Comparison of ENCODE assay signal across 10 cellular contexts in genomic region chr12:50101663-50102062, GRCh38. TPM values are rescaled to one million over a fixed set of nuclear protein-coding genes. Genes with fewer than 3 reads are reported as not detected.
DNase-seq lines count a peak whose midpoint lies in the region; ATAC-seq, FAIRE-seq and TF ChIP-seq lines count a peak whose summit lies in the region.
"Had no signal": no experiment of that assay in that cellular context is flagged by ENCODE, and none has a peak within 500 bp of the region (broad histone marks: within the 10 kb centered on the region; RNA-seq: fewer than 3 reads in every experiment).

No MANE protein-coding gene starts in this region.

- peaks cover 0 to 18% of the 10 kb centered on the region in 2 experiments; a peak in 1 of 4 replicates for H3K79me1 ChIP-seq in IMR-90 (ENCODE audit: low read depth in 1 of 2, low read length in 2 of 2)

- peak overlapping the region; percentile 21 for H2AK9ac ChIP-seq in IMR-90 (replicated peaks; ENCODE audit: low read depth, low read length, poor library complexity)

- no peak overlapping the region for H4K91ac ChIP-seq in IMR-90 (ENCODE audit: insufficient read depth, low read depth, low read length)

- no peak overlapping the region for H4K8ac ChIP-seq in IMR-90 (ENCODE audit: low read depth in 2 of 2, low read length in 2 of 2)

- no peak for FAIRE-seq in GM12878 (lab: Jason Lieb, UNC)

- no peak overlapping the region for H3K23ac ChIP-seq in IMR-90 (ENCODE audit: low read depth, low read length)

- H3K79me2 ChIP-seq in GM12878 (ENCODE audit: control insufficient read depth, insufficient read depth, low read length), result no peaks in the 10 kb centered on the region

- H3K27me3 ChIP-seq in IMR-90 (ENCODE audit: control insufficient read depth, insufficient read depth, low read length) (peaks cover 4% of the 10 kb centered on the region; the same call in 1 of the 2 replicates), GM12878 (replicated peaks in 1 of 2; ENCODE audit: control insufficient read depth in 2 of 2, insufficient read depth in 2 of 2, low read length in 1 of 2) (no peaks in the 10 kb centered on the region), liver (ENCODE audit: control insufficient read depth in 4 of 4, insufficient read depth in 4 of 4, low read length in 3 of 4) (no peaks in the 10 kb centered on the region)
- H3K27me3 ChIP-seq: SJSA1 had no signal

- TF ChIP-seq CTCF in IMR-90 (conservative IDR thresholded peaks at IDR 0.05; ENCODE audit: low read depth, low read length) (peak; percentile 54), GM12878 (IDR thresholded peaks at IDR 0.05 in 2 of 3, conservative IDR thresholded peaks at IDR 0.05 in 1 of 3; ENCODE audit: control insufficient read depth in 2 of 3, extremely low read depth in 1 of 3, insufficient read depth in 1 of 3, low read depth in 3 of 3, low read length in 3 of 3) (0 out of 6 replicates have a peak, but pooled peaks of 2 of the 3 experiments have one; percentile 8 to 9), liver (IDR thresholded peaks at IDR 0.05; ENCODE audit: low read depth, low read length, missing input control) (peak; percentile 73), mucosa of descending colon (IDR thresholded peaks at IDR 0.05) (no peak)

- intact Hi-C loops in IMR-90 (cut with micrococcal nuclease) (no loop called here), GM12878 (cut with micrococcal nuclease; ENCODE audit: unreplicated experiment) (no loop called here), mucosa of descending colon (cut with DNase I, micrococcal nuclease) (no loop called here)

- SMC1A ChIA-PET in GM12878 (lab: Charles Lee; ENCODE audit: uncharacterized antibody, unreplicated experiment), result interaction anchor here (1.4 to 1.5 kb wide), 2 partner anchors 8 to 14 kb away, joined by 3 to 8 read pairs; no protein-coding TSS in a partner anchor

- in situ Hi-C loops in IMR-90 (cut with MboI; ENCODE audit: low sequenced_read_pairs) (no loop called here), GM12878 (cut with MboI) (no loop called here)

- H3K4me3 ChIP-seq in IMR-90 (ENCODE audit: insufficient read depth, low read depth, low read length) (no peak overlapping the region), GM12878 (no peak overlapping the region), liver (ENCODE audit: low read depth in 1 of 3, low read length in 3 of 3) (no peak overlapping the region), mucosa of descending colon (no peak overlapping the region)
- H3K4me3 ChIP-seq: SJSA1 had no signal

- H3K9ac ChIP-seq in IMR-90 (ENCODE audit: low read depth, low read length) (no peak overlapping the region), GM12878 (ENCODE audit: control insufficient read depth, insufficient read depth, low read length) (no peak overlapping the region), liver (ENCODE audit: low read depth in 1 of 2, low read length in 2 of 2) (no peak overlapping the region)

- no peaks in the 10 kb centered on the region for H3K9me1 ChIP-seq in IMR-90 (ENCODE audit: insufficient read depth, low read length)

- no peak overlapping the region for H2BK20ac ChIP-seq in IMR-90 (ENCODE audit: low read depth, low read length)

- H3K56ac ChIP-seq in IMR-90 (ENCODE audit: extremely low read depth, insufficient read depth, low read length), result no peak overlapping the region

- H3K4me2 ChIP-seq in IMR-90 (ENCODE audit: low read depth, low read length) (no peak overlapping the region), GM12878 (ENCODE audit: control insufficient read depth, insufficient read depth) (no peak overlapping the region)

- no peaks in the 10 kb centered on the region for H3K4me1 ChIP-seq in IMR-90 (ENCODE audit: control insufficient read depth, insufficient read depth, low read length)
- H3K4me1 ChIP-seq in GM12878 (ENCODE audit: control insufficient read depth, insufficient read depth, low read length), result no peaks in the 10 kb centered on the region
- H3K4me1 ChIP-seq in liver (ENCODE audit: control insufficient read depth in 4 of 4, insufficient read depth in 4 of 4, low read length in 3 of 4), result peaks cover 8 to 56% (median 36%) of the 10 kb centered on the region in 4 donors
- peaks cover 13% of the 10 kb centered on the region for H3K4me1 ChIP-seq in mucosa of descending colon (ENCODE audit: low read depth)
- H3K4me1 ChIP-seq: SJSA1 had no signal

- H4K20me1 ChIP-seq in IMR-90 (ENCODE audit: insufficient read depth, low read length), result 0 out of 2 replicates have a peak, but pooled peaks cover 5% of the 10 kb centered on the region
- no peaks in the 10 kb centered on the region for H4K20me1 ChIP-seq in GM12878 (ENCODE audit: control insufficient read depth, insufficient read depth)

- H2BK120ac ChIP-seq in IMR-90 (ENCODE audit: low read depth, low read length), result no peak overlapping the region

- H2BK5ac ChIP-seq in IMR-90 (ENCODE audit: low read depth, low read length, poor library complexity, severe bottlenecking), result no peak overlapping the region

- H2BK15ac ChIP-seq in IMR-90 (ENCODE audit: low read depth, low read length), result no peak overlapping the region

- no peak for TF ChIP-seq EP300 in GM12878 (IDR thresholded peaks at IDR 0.05; ENCODE audit: borderline replicate concordance in 1 of 2, control insufficient read depth in 1 of 2, low read depth in 2 of 2, low read length in 2 of 2)

- H3K4ac ChIP-seq in IMR-90 (ENCODE audit: low read depth, low read length), result no peak overlapping the region

- DNase-seq in AG20443 (ENCODE audit: low spot score) (peak; percentile 68), IMR-90 (peak; percentile 68), GM12878 (ENCODE audit: low read depth, low spot score) (no peak), KG1 (lab: John Stamatoyannopoulos, UW) (no peak), mucosa of descending colon (no peak)
- DNase-seq in stimulated activated CD4-positive, alpha-beta T cell treated with anti-CD3 and anti-CD28 coated beads, Interleukin-4, amount 100 ng/mL, for 1 hour, result no peak

- no CpG with 5 or more reads among the region's 3 CpGs for WGBS in IMR-90 (ENCODE audit: extremely low coverage in 2 of 2, insufficient read length in 1 of 2), 2 experiments
- 81% methylated on average over 3 of the region's 3 CpGs for WGBS in GM12878 (ENCODE audit: insufficient coverage, insufficient replicate concordance, low lambda C conversion rate, missing lambda C conversion rate)
- 39% methylated on average over 3 of the region's 3 CpGs for WGBS in liver

- BruUV-seq in IMR-90 (replicated peaks; lab: Mats Ljungman, UMichigan) (no TSS peak), GM12878 (replicated peaks; lab: Mats Ljungman, UMichigan) (no TSS peak)

- POLR2A ChIA-PET in IMR-90 (lab: Charles Lee; ENCODE audit: unreplicated experiment) (no interaction called here), GM12878 (lab: Charles Lee) (interaction anchor here (0.5 to 0.6 kb wide), 2 partner anchors 12 to 25 kb away, joined by 3 read pairs; no protein-coding TSS in a partner anchor)

- H3K9me3 ChIP-seq in IMR-90 (ENCODE audit: control insufficient read depth, insufficient read depth, low read length) (no peaks in the 10 kb centered on the region), GM12878 (replicated peaks; ENCODE audit: control insufficient read depth, insufficient read depth, low read length) (no peaks in the 10 kb centered on the region), liver (ENCODE audit: control insufficient read depth in 4 of 4, low read length in 3 of 4) (no peaks in the 10 kb centered on the region), mucosa of descending colon (no peaks in the 10 kb centered on the region)
- H3K9me3 ChIP-seq: SJSA1 had no signal

- TF ChIP-seq POLR2A in IMR-90 (IDR thresholded peaks at IDR 0.05; ENCODE audit: low read depth, low read length) (no peak), GM12878 (IDR thresholded peaks at IDR 0.05; ENCODE audit: low read depth, low read length) (no peak)

- CTCF ChIA-PET in IMR-90 (lab: Yijun Ruan, JAX), result interaction anchor here (0.8 to 1.4 kb wide), 2 partner anchors 10 to 17 kb away, joined by 3 to 4 read pairs; partner anchors contain the start of genes COX14 and SMARCD1
- CTCF ChIA-PET in GM12878 (lab: Yijun Ruan, JAX), result interaction anchor here (1.1 to 4.5 kb wide), 4 partner anchors 10 to 74 kb away, joined by 3 to 40 read pairs (median 4); partner anchors contain the start of gene COX14

- peaks cover 35% of the 10 kb centered on the region for H3K36me3 ChIP-seq in IMR-90 (ENCODE audit: control insufficient read depth, insufficient read depth, low read length)
- H3K36me3 ChIP-seq in GM12878 (ENCODE audit: control insufficient read depth in 2 of 2, insufficient read depth in 2 of 2, low read length in 1 of 2), result peaks cover 18 to 20% of the 10 kb centered on the region in 2 experiments
- H3K36me3 ChIP-seq in liver (ENCODE audit: control insufficient read depth in 4 of 4, insufficient read depth in 3 of 4, low read depth in 1 of 4, low read length in 3 of 4), result peaks cover 7 to 25% (median 22%) of the 10 kb centered on the region in 4 donors
- H3K36me3 ChIP-seq in mucosa of descending colon (ENCODE audit: low read depth), result peaks cover 13% of the 10 kb centered on the region

- H3K27ac ChIP-seq in IMR-90 (ENCODE audit: insufficient read depth, low read length), result no peak overlapping the region
- no peak overlapping the region for H3K27ac ChIP-seq in GM12878 (ENCODE audit: control insufficient read depth, insufficient read depth)
- H3K27ac ChIP-seq in liver (ENCODE audit: low read depth in 1 of 2, low read length in 2 of 2), result peak overlapping the region; percentile 84 to 94
- H3K27ac ChIP-seq: epithelial cell of prostate, SJSA1 had no signal

- H2AFZ ChIP-seq in IMR-90 (replicated peaks; ENCODE audit: low read length, poor library complexity) (no peak overlapping the region), GM12878 (ENCODE audit: control insufficient read depth, low read depth, low read length) (no peak overlapping the region)

- RAD21 ChIA-PET in GM12878 (lab: Charles Lee; ENCODE audit: unreplicated experiment), result no interaction called here

- no peak overlapping the region for H3K18ac ChIP-seq in IMR-90 (ENCODE audit: low read depth, low read length)

- dilution Hi-C loops in IMR-90 (cut with HindIII; ENCODE audit: low sequenced_read_pairs, unreplicated experiment), result no loop called here

- TF ChIP-seq RAD21 in IMR-90 (IDR thresholded peaks at IDR 0.05; ENCODE audit: low read length), result peak; percentile 30
- no peak for TF ChIP-seq RAD21 in GM12878 (IDR thresholded peaks at IDR 0.05; ENCODE audit: insufficient read depth, low read depth, low read length)
- TF ChIP-seq RAD21 in liver (IDR thresholded peaks at IDR 0.05), result peak; percentile 70 to 71

- H4K5ac ChIP-seq in IMR-90 (ENCODE audit: low read depth, low read length), result no peak overlapping the region

- H2AK5ac ChIP-seq in IMR-90 (ENCODE audit: low read depth, low read length), result no peak overlapping the region

- no peak overlapping the region for H3K14ac ChIP-seq in IMR-90 (replicated peaks; ENCODE audit: low read depth, low read length)

- ATAC-seq in IMR-90 (ENCODE audit: low read depth) (peak; percentile 60), GM12878 (no peak), HG02610 (IDR thresholded peaks at IDR 0.05; ENCODE audit: unreplicated experiment) (no peak), mucosa of descending colon (no peak)

RNA-seq across cellular contexts. Expression of gene GPD1, which starts 2.1 kb away (rescaled TPM):
- total RNA-seq in IMR-90 (2012; rRNA removed) (0.18 TPM in 1 of 2 replicates, not detected in the other), GM12878 (2014; rRNA removed) (0.11 and 0.23 TPM in 2 replicates), GM12878 (2014; rRNA removed; fragmentation: Illumina TruSeq; extraction: Trizol) (0.05 and 0.22 TPM in 2 replicates), GM12878 (2021) (0.19 and 0.26 TPM in 2 replicates), liver (100 to 1,000 TPM in 1 of 2 donors, 10 to 100 TPM in 1; 12.0 to 323 TPM), mucosa of descending colon (1 to 10 TPM; 1.7 to 4.1 (median 1.9) TPM)
- polyA plus RNA-seq in IMR-90 (2012; rRNA removed) (0.05 and 0.06 TPM in 2 replicates), GM12878 (2011; rRNA removed) (0.23 and 0.61 TPM in 2 replicates), GM12878 (2014; fragmentation: Illumina TruSeq; extraction: Trizol) (0.13 and 0.49 TPM in 2 replicates), GM12878 (2014; fragmentation: Nextera tagmentation; extraction: Ambion mirVana) (under 1 TPM in 1 of 2 experiments, not detected in 1; 0.04 TPM), GM12878 (2014; rRNA removed) (0.27 and 0.63 TPM in 2 replicates), GM12878 (2016; fragmentation: Nextera tagmentation; extraction: Ambion mirVana) (under 1 TPM; 0.30 to 0.48 TPM), liver (100 to 1,000 TPM in 1 of 2 donors, 10 to 100 TPM in 1; 43.8 to 127 TPM)
- polyA plus RNA-seq in IMR-90 (2012; cell fraction: cytosol; rRNA removed), result 0.01 and 0.04 TPM in 2 replicates
- 0.25 and 0.38 TPM in 2 replicates for polyA plus RNA-seq in IMR-90 (2012; cell fraction: nucleus; rRNA removed; ENCODE audit: low replicate concordance)
- total RNA-seq in GM12878 (2013; cell fraction: nucleolus; rRNA removed), result 0.76 and 1.9 TPM in 2 replicates
- 0.17 TPM for polyA plus RNA-seq in GM12878 (2011; ENCODE audit: low read depth)
- 0.24 and 0.52 TPM in 2 replicates for polyA plus RNA-seq in GM12878 (2011; cell fraction: cytosol; rRNA removed)
- polyA plus RNA-seq in GM12878 (2011; cell fraction: nucleus; rRNA removed), result 1.7 and 2.5 TPM in 2 replicates
- polyA plus RNA-seq in GM12878 (2012), result 0.29 and 0.30 TPM in 2 replicates
- polyA minus RNA-seq in GM12878 (2011; rRNA and poly(A)+ RNA removed), result 0.37 and 0.62 TPM in 2 replicates
- not detected in 2 replicates for polyA minus RNA-seq in GM12878 (2011; cell fraction: cytosol; rRNA and poly(A)+ RNA removed)
- 0.60 and 1.4 TPM in 2 replicates for polyA minus RNA-seq in GM12878 (2011; cell fraction: nucleus; rRNA and poly(A)+ RNA removed)
- total RNA-seq: SJSA1 had no signal

RNA-seq across cellular contexts. Expression of gene COX14, which starts 10.4 kb away (rescaled TPM):
- total RNA-seq in IMR-90 (2012; rRNA removed), result 30.0 and 30.8 TPM in 2 replicates
- 81.8 and 98.5 TPM in 2 replicates for polyA plus RNA-seq in IMR-90 (2012; rRNA removed)
- polyA plus RNA-seq in IMR-90 (2012; cell fraction: cytosol; rRNA removed), result 93.2 and 122 TPM in 2 replicates
- 21.8 and 36.1 TPM in 2 replicates for polyA plus RNA-seq in IMR-90 (2012; cell fraction: nucleus; rRNA removed; ENCODE audit: low replicate concordance)
- 6.5 and 7.3 TPM in 2 replicates for total RNA-seq in GM12878 (2013; cell fraction: nucleolus; rRNA removed)
- 73.1 and 82.0 TPM in 2 replicates for total RNA-seq in GM12878 (2014; rRNA removed)
- total RNA-seq in GM12878 (2014; rRNA removed; fragmentation: Illumina TruSeq; extraction: Trizol), result 44.6 and 45.3 TPM in 2 replicates
- 56.1 and 58.0 TPM in 2 replicates for total RNA-seq in GM12878 (2021)
- polyA plus RNA-seq in GM12878 (2011; ENCODE audit: low read depth), result 77.7 TPM
- 97.8 and 140 TPM in 2 replicates for polyA plus RNA-seq in GM12878 (2011; rRNA removed)
- polyA plus RNA-seq in GM12878 (2011; cell fraction: cytosol; rRNA removed), result 154 and 175 TPM in 2 replicates
- polyA plus RNA-seq in GM12878 (2011; cell fraction: nucleus; rRNA removed), result 44.1 and 56.7 TPM in 2 replicates
- polyA plus RNA-seq in GM12878 (2012), result 61.5 and 76.0 TPM in 2 replicates
- 37.6 and 51.7 TPM in 2 replicates for polyA plus RNA-seq in GM12878 (2014; fragmentation: Illumina TruSeq; extraction: Trizol)
- 100 to 1,000 TPM; 323 to 361 TPM for polyA plus RNA-seq in GM12878 (2014; fragmentation: Nextera tagmentation; extraction: Ambion mirVana)
- polyA plus RNA-seq in GM12878 (2014; rRNA removed), result 99.8 and 109 TPM in 2 replicates
- 100 to 1,000 TPM; 181 to 187 TPM for polyA plus RNA-seq in GM12878 (2016; fragmentation: Nextera tagmentation; extraction: Ambion mirVana)
- 34.3 and 45.1 TPM in 2 replicates for polyA minus RNA-seq in GM12878 (2011; rRNA and poly(A)+ RNA removed)
- 9.5 and 17.9 TPM in 2 replicates for polyA minus RNA-seq in GM12878 (2011; cell fraction: cytosol; rRNA and poly(A)+ RNA removed)
- 9.9 and 23.6 TPM in 2 replicates for polyA minus RNA-seq in GM12878 (2011; cell fraction: nucleus; rRNA and poly(A)+ RNA removed)
- 10 to 100 TPM; 26.7 to 29.6 TPM for total RNA-seq in liver
- 100 to 1,000 TPM in 1 of 2 donors, 10 to 100 TPM in 1; 77.4 to 172 TPM for polyA plus RNA-seq in liver
- total RNA-seq in mucosa of descending colon, result 10 to 100 TPM; 72.2 to 89.8 (median 74.9) TPM

RNA-seq across cellular contexts. Expression of gene SMARCD1, which starts 16.5 kb away (rescaled TPM):
- total RNA-seq in IMR-90 (2012; rRNA removed) (28.1 TPM in 2 replicates), GM12878 (2014; rRNA removed) (83.2 and 90.4 TPM in 2 replicates), GM12878 (2014; rRNA removed; fragmentation: Illumina TruSeq; extraction: Trizol) (46.6 and 51.7 TPM in 2 replicates), GM12878 (2021) (78.7 and 90.1 TPM in 2 replicates), liver (10 to 100 TPM; 19.1 to 24.4 TPM), mucosa of descending colon (10 to 100 TPM; 34.2 to 44.9 (median 38.9) TPM)
- polyA plus RNA-seq in IMR-90 (2012; rRNA removed) (43.9 and 47.9 TPM in 2 replicates), GM12878 (2011; rRNA removed) (38.7 and 67.2 TPM in 2 replicates), GM12878 (2014; fragmentation: Illumina TruSeq; extraction: Trizol) (92.4 and 96.2 TPM in 2 replicates), GM12878 (2014; fragmentation: Nextera tagmentation; extraction: Ambion mirVana) (1 to 10 TPM; 1.4 to 2.9 TPM), GM12878 (2014; rRNA removed) (66.1 and 97.4 TPM in 2 replicates), GM12878 (2016; fragmentation: Nextera tagmentation; extraction: Ambion mirVana) (10 to 100 TPM; 12.6 to 13.4 TPM), liver (10 to 100 TPM in 1 of 2 donors, 1 to 10 TPM in 1; 4.6 to 11.6 TPM)
- polyA plus RNA-seq in IMR-90 (2012; cell fraction: cytosol; rRNA removed), result 22.9 and 29.5 TPM in 2 replicates
- 101 and 130 TPM in 2 replicates for polyA plus RNA-seq in IMR-90 (2012; cell fraction: nucleus; rRNA removed; ENCODE audit: low replicate concordance)
- 61.2 and 62.7 TPM in 2 replicates for total RNA-seq in GM12878 (2013; cell fraction: nucleolus; rRNA removed)
- 36.1 TPM for polyA plus RNA-seq in GM12878 (2011; ENCODE audit: low read depth)
- polyA plus RNA-seq in GM12878 (2011; cell fraction: cytosol; rRNA removed), result 62.2 and 64.3 TPM in 2 replicates
- 90.5 and 98.2 TPM in 2 replicates for polyA plus RNA-seq in GM12878 (2011; cell fraction: nucleus; rRNA removed)
- polyA plus RNA-seq in GM12878 (2012), result 38.5 and 44.3 TPM in 2 replicates
- polyA minus RNA-seq in GM12878 (2011; rRNA and poly(A)+ RNA removed), result 62.7 and 66.1 TPM in 2 replicates
- polyA minus RNA-seq in GM12878 (2011; cell fraction: cytosol; rRNA and poly(A)+ RNA removed), result 36.5 and 40.9 TPM in 2 replicates
- 26.4 and 43.6 TPM in 2 replicates for polyA minus RNA-seq in GM12878 (2011; cell fraction: nucleus; rRNA and poly(A)+ RNA removed)

RNA-seq across cellular contexts. Expression of gene ASIC1, which starts 44.3 kb away (rescaled TPM):
- total RNA-seq in IMR-90 (2012; rRNA removed) (1.4 and 1.6 TPM in 2 replicates), GM12878 (2014; rRNA removed) (0.05 and 0.28 TPM in 2 replicates), GM12878 (2014; rRNA removed; fragmentation: Illumina TruSeq; extraction: Trizol) (not detected in 2 replicates), GM12878 (2021) (0.13 and 0.26 TPM in 2 replicates), liver (under 1 TPM; 0.05 to 0.08 TPM), mucosa of descending colon (1 to 10 TPM in 2 of 3 donors, under 1 TPM in 1; 0.35 to 9.9 (median 1.7) TPM)
- polyA plus RNA-seq in IMR-90 (2012; rRNA removed) (9.5 and 9.9 TPM in 2 replicates), GM12878 (2011; rRNA removed) (0.14 and 0.27 TPM in 2 replicates), GM12878 (2014; fragmentation: Illumina TruSeq; extraction: Trizol) (0.08 and 0.09 TPM in 2 replicates), GM12878 (2014; fragmentation: Nextera tagmentation; extraction: Ambion mirVana) (under 1 TPM in 1 of 2 experiments, not detected in 1; 0.02 TPM), GM12878 (2014; rRNA removed) (0.01 and 0.15 TPM in 2 replicates), GM12878 (2016; fragmentation: Nextera tagmentation; extraction: Ambion mirVana) (not detected), liver (under 1 TPM in 1 of 2 donors, not detected in 1; 0.06 TPM)
- polyA plus RNA-seq in IMR-90 (2012; cell fraction: cytosol; rRNA removed), result 4.7 and 8.5 TPM in 2 replicates
- polyA plus RNA-seq in IMR-90 (2012; cell fraction: nucleus; rRNA removed; ENCODE audit: low replicate concordance), result 25.9 and 31.9 TPM in 2 replicates
- 0.27 and 2.0 TPM in 2 replicates for total RNA-seq in GM12878 (2013; cell fraction: nucleolus; rRNA removed)
- 0.22 TPM for polyA plus RNA-seq in GM12878 (2011; ENCODE audit: low read depth)
- 0.18 and 0.22 TPM in 2 replicates for polyA plus RNA-seq in GM12878 (2011; cell fraction: cytosol; rRNA removed)
- 0.50 and 1.1 TPM in 2 replicates for polyA plus RNA-seq in GM12878 (2011; cell fraction: nucleus; rRNA removed)
- polyA plus RNA-seq in GM12878 (2012), result 0.42 and 0.83 TPM in 2 replicates
- 0.05 and 0.22 TPM in 2 replicates for polyA minus RNA-seq in GM12878 (2011; rRNA and poly(A)+ RNA removed)
- 0.42 TPM in 1 of 2 replicates, not detected in the other for polyA minus RNA-seq in GM12878 (2011; cell fraction: cytosol; rRNA and poly(A)+ RNA removed)
- 0.36 TPM in 1 of 2 replicates, not detected in the other for polyA minus RNA-seq in GM12878 (2011; cell fraction: nucleus; rRNA and poly(A)+ RNA removed)

Comparison
In these comparisons a context has a peak if more than half of its experiments do, and no peak if none do; other contexts are left out.
1. DNase-seq: peak in AG20443 (single experiment) and IMR-90 (single experiment); none in GM12878 (single experiment), KG1 (single experiment), stimulated activated CD4-positive, alpha-beta T cell treated with anti-CD3 and anti-CD28 coated beads, Interleukin-4, amount 100 ng/mL, for 1 hour (single experiment) and mucosa of descending colon (0 of 3).
2. H3K27ac ChIP-seq: peak in liver (2 of 2); none in IMR-90 (single experiment) and GM12878 (single experiment).